ENCODE assay signal across 8 cellular contexts in the genomic region with DNA sequence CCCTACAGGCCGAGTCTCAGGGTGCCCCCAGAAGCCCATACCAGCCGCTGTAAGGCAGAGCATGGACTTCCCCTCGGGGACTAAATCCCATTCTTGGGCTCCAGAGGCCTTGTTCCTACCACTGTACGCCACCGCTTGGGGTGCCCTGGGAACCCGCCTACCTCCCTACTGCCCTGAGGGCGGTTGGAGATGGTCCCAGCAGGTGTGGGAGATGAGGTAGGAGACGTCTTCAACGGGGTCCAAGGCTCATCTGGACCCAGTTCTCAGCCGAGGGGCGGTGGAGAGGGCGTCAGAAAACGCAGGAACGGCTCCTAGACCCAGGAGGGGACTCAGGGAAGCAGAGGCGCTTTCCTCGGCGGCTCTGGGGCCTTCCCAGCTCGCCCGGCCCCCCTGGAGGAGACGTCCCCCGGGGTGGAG. TPM values are rescaled to one million over a fixed set of nuclear protein-coding genes. Genes with fewer than 3 reads are reported as not detected.
DNase-seq lines count a peak whose midpoint lies in the region; ATAC-seq and TF ChIP-seq lines count a peak whose summit lies in the region.

No MANE protein-coding gene starts in this region.

- peaks cover 11 to 65% (median 58%) of the 10 kb centered on the region in 8 donors for H3K9me3 Mint-ChIP-seq in CD4-positive, alpha-beta memory T cell

- CTCF ChIA-PET in CD4-positive, alpha-beta memory T cell (lab: Charles Lee; ENCODE audit: partially characterized antibody): no interaction called here

- no peaks in the 10 kb centered on the region for H3K36me3 ChIP-seq in CD4-positive, alpha-beta memory T cell (ENCODE audit: insufficient read depth, low read length)
- H3K36me3 ChIP-seq in psoas muscle (ENCODE audit: insufficient read depth in 1 of 2, low read depth in 1 of 2): no peaks in the 10 kb centered on the region

- H3K4me3 ChIP-seq in CD4-positive, alpha-beta memory T cell (ENCODE audit: low read length in 2 of 2): peak overlapping the region; percentile 43 to 74
- peak overlapping the region; percentile 70 for H3K4me3 ChIP-seq in right cardiac atrium (ENCODE audit: low read length)
- peak overlapping the region; percentile 83 for H3K4me3 ChIP-seq in psoas muscle

- DNase-seq in CD4-positive, alpha-beta memory T cell: no peak
- DNase-seq in right cardiac atrium: no peak
- no peak for DNase-seq in psoas muscle
- no peak for DNase-seq in DMS153 (lab: John Stamatoyannopoulos, UW)
- DNase-seq in NCI-H1694 treated with DMSO at 0.1 percent for 48 hours (lab: John Stamatoyannopoulos, UW): no peak
- DNase-seq in activated CD4-positive, alpha-beta T cell treated with anti-CD3 and anti-CD28 coated beads for 1 hour: no peak
- DNase-seq in GM10266 (ENCODE audit: extremely low spot score): no peak

- 34% methylated on average over 21 of the region's 21 CpGs for WGBS in right cardiac atrium
- WGBS in psoas muscle, 3 donors: 30 to 38% (median 36%) methylated on average over 20 to 21 of the region's 21 CpGs

- TF ChIP-seq CTCF in VCaP (conservative IDR thresholded peaks at IDR 0.05): no peak
- TF ChIP-seq CTCF in psoas muscle (IDR thresholded peaks at IDR 0.05): no peak
- TF ChIP-seq CTCF in GM10266 (IDR thresholded peaks at IDR 0.05; ENCODE audit: control insufficient read depth, insufficient read depth, low read depth, missing control alignments): no peak

- peak overlapping the region in 6 of 8 donors; percentile 10 to 98 (median 69) for H3K4me3 Mint-ChIP-seq in CD4-positive, alpha-beta memory T cell

- H3K27ac Mint-ChIP-seq in CD4-positive, alpha-beta memory T cell: peak overlapping the region in 1 of 7 donors; percentile 13

- no peaks in the 10 kb centered on the region for H3K27me3 ChIP-seq in CD4-positive, alpha-beta memory T cell (ENCODE audit: insufficient read depth, low read length)
- H3K27me3 ChIP-seq in right cardiac atrium (ENCODE audit: control insufficient read depth, insufficient read depth): no peaks in the 10 kb centered on the region
- no peaks in the 10 kb centered on the region for H3K27me3 ChIP-seq in psoas muscle (ENCODE audit: insufficient read depth in 3 of 3, low read length in 2 of 3)

- peaks cover 43 to 44% of the 10 kb centered on the region in 2 donors for H3K36me3 Mint-ChIP-seq in CD4-positive, alpha-beta memory T cell

- POLR2A ChIA-PET in CD4-positive, alpha-beta memory T cell (lab: Charles Lee; ENCODE audit: partially characterized antibody): interaction anchor here (0.6 to 2.2 kb wide), 7 partner anchors 16 to 420 kb away, joined by 3 to 12 read pairs (median 3); partner anchors contain the start of genes ZNF134, ZNF530, ZNF551 and ZNF606

- H3K4me1 ChIP-seq in CD4-positive, alpha-beta memory T cell (ENCODE audit: insufficient read depth, low read length): peaks cover 24% of the 10 kb centered on the region
- H3K4me1 ChIP-seq in right cardiac atrium (ENCODE audit: control insufficient read depth, insufficient read depth, low read length) (peaks cover under 1% of the 10 kb centered on the region), psoas muscle (peaks cover 9% of the 10 kb centered on the region)

- no peak overlapping the region for H3K27ac ChIP-seq in CD4-positive, alpha-beta memory T cell (ENCODE audit: low read depth, low read length)
- peak overlapping the region; percentile 81 for H3K27ac ChIP-seq in VCaP
- no peak overlapping the region for H3K27ac ChIP-seq in right cardiac atrium (ENCODE audit: low read length)
- no peak overlapping the region for H3K27ac ChIP-seq in psoas muscle

- H3K4me1 Mint-ChIP-seq in CD4-positive, alpha-beta memory T cell: peaks cover 14 to 34% (median 22%) of the 10 kb centered on the region in 4 donors

- intact Hi-C loops in CD4-positive, alpha-beta memory T cell (cut with micrococcal nuclease): no loop called here
- intact Hi-C loops in right cardiac atrium (cut with DNase I) (no loop called here), psoas muscle (cut with DNase I) (no loop called here)

- ATAC-seq in right cardiac atrium (no peak), psoas muscle (no peak)

- peaks cover 4 to 7% of the 10 kb centered on the region in 2 donors for H3K9me3 ChIP-seq in CD4-positive, alpha-beta memory T cell (ENCODE audit: control insufficient read depth in 1 of 2, low read length in 2 of 2)
- H3K9me3 ChIP-seq in right cardiac atrium (ENCODE audit: control insufficient read depth, low read length): no peaks in the 10 kb centered on the region
- H3K9me3 ChIP-seq in psoas muscle: peaks cover 38% of the 10 kb centered on the region

- no peaks in the 10 kb centered on the region for H3K27me3 Mint-ChIP-seq in CD4-positive, alpha-beta memory T cell

RNA-seq across cellular contexts. Expression of gene ZIK1, which starts 0.8 kb away (rescaled TPM):
- 10 to 100 TPM; 11.1 to 11.3 TPM for total RNA-seq in CD4-positive, alpha-beta memory T cell
- polyA plus RNA-seq in CD4-positive, alpha-beta memory T cell: 1 to 10 TPM; 6.9 to 8.3 TPM
- total RNA-seq in right cardiac atrium (1 to 10 TPM; 5.0 to 6.3 (median 5.5) TPM), psoas muscle (1 to 10 TPM in 2 of 4 donors, under 1 TPM in 2; 0.74 to 2.9 (median 1.3) TPM)
- polyA plus RNA-seq in right cardiac atrium (2.0 TPM), psoas muscle (1 to 10 TPM in 2 of 3 donors, under 1 TPM in 1; 0.72 to 4.4 (median 2.5) TPM)

RNA-seq across cellular contexts. Expression of gene ZNF416, which starts 4.4 kb away (rescaled TPM):
- total RNA-seq in CD4-positive, alpha-beta memory T cell: 10 to 100 TPM; 12.0 to 13.9 TPM
- polyA plus RNA-seq in CD4-positive, alpha-beta memory T cell: 1 to 10 TPM; 4.6 to 8.4 TPM
- total RNA-seq in right cardiac atrium (1 to 10 TPM; 4.7 to 5.9 (median 4.8) TPM), psoas muscle (1 to 10 TPM; 2.1 to 4.0 (median 2.4) TPM)
- polyA plus RNA-seq in right cardiac atrium (2.4 TPM), psoas muscle (1 to 10 TPM; 1.9 to 2.9 (median 2.3) TPM)

RNA-seq across cellular contexts. Expression of gene ZNF530, which starts 16.6 kb away (rescaled TPM):
- 10 to 100 TPM in 1 of 2 experiments, 1 to 10 TPM in 1; 9.9 to 10.9 TPM for total RNA-seq in CD4-positive, alpha-beta memory T cell
- 1 to 10 TPM; 6.8 to 9.8 TPM for polyA plus RNA-seq in CD4-positive, alpha-beta memory T cell
- 1 to 10 TPM; 3.7 to 5.9 (median 5.0) TPM for total RNA-seq in right cardiac atrium
- polyA plus RNA-seq in right cardiac atrium: 8.4 TPM
- total RNA-seq in psoas muscle: 1 to 10 TPM in 3 of 4 donors, under 1 TPM in 1; 0.81 to 2.9 (median 2.0) TPM
- polyA plus RNA-seq in psoas muscle: 10 to 100 TPM in 1 of 3 donors, 1 to 10 TPM in 2; 1.7 to 11.7 (median 2.4) TPM

RNA-seq across cellular contexts. Expression of gene ZNF550, which starts 23.4 kb away (rescaled TPM):
- total RNA-seq in CD4-positive, alpha-beta memory T cell: 10 to 100 TPM; 37.0 to 37.8 TPM
- 1 to 10 TPM; 5.4 to 9.8 TPM for polyA plus RNA-seq in CD4-positive, alpha-beta memory T cell
- 1 to 10 TPM; 6.7 to 9.5 (median 7.9) TPM for total RNA-seq in right cardiac atrium
- polyA plus RNA-seq in right cardiac atrium: 3.1 TPM
- total RNA-seq in psoas muscle: 1 to 10 TPM; 2.1 to 4.9 (median 4.6) TPM
- 1 to 10 TPM; 1.5 to 5.0 (median 2.9) TPM for polyA plus RNA-seq in psoas muscle

RNA-seq across cellular contexts. Expression of gene ZNF134, which starts 30.9 kb away (rescaled TPM):
- total RNA-seq in CD4-positive, alpha-beta memory T cell: 10 to 100 TPM; 32.1 to 32.3 TPM
- polyA plus RNA-seq in CD4-positive, alpha-beta memory T cell: 10 to 100 TPM in 1 of 2 donors, 1 to 10 TPM in 1; 8.9 to 12.7 TPM
- total RNA-seq in right cardiac atrium (10 to 100 TPM; 15.1 to 20.1 (median 17.3) TPM), psoas muscle (1 to 10 TPM; 5.4 to 8.1 (median 7.5) TPM)
- polyA plus RNA-seq in right cardiac atrium (5.5 TPM), psoas muscle (1 to 10 TPM; 3.4 to 8.6 (median 4.4) TPM)
